1 cellular context compared by ENCODE assay signal in genomic region chr1:156901966-156902922, GRCh38.
TF ChIP-seq lines count a peak whose summit lies in the region.

No MANE protein-coding gene starts in this region.

TF ChIP-seq in IMR-90, 13 proteins besides CTCF, POLR2A, EP300 and RAD21:
- no peak for TF ChIP-seq MXI1 (IDR thresholded peaks at IDR 0.05; ENCODE audit: borderline replicate concordance, low read depth, low read length)
- no peak for TF ChIP-seq RCOR1 (IDR thresholded peaks at IDR 0.05; ENCODE audit: insufficient replicate concordance, low read length)
- TF ChIP-seq MAFK (IDR thresholded peaks at IDR 0.05; ENCODE audit: low read depth, low read length) = no peak
- TF ChIP-seq, protein P1, sequence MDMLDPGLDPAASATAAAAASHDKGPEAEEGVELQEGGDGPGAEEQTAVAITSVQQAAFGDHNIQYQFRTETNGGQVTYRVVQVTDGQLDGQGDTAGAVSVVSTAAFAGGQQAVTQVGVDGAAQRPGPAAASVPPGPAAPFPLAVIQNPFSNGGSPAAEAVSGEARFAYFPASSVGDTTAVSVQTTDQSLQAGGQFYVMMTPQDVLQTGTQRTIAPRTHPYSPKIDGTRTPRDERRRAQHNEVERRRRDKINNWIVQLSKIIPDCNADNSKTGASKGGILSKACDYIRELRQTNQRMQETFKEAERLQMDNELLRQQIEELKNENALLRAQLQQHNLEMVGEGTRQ (IDR thresholded peaks at IDR 0.05; ENCODE audit: low read depth, low read length) = no peak
- TF ChIP-seq CEBPB (IDR thresholded peaks at IDR 0.05; ENCODE audit: low read depth, low read length) = no peak
- no peak for TF ChIP-seq RFX5 (IDR thresholded peaks at IDR 0.05; ENCODE audit: low read depth, low read length)
- TF ChIP-seq, protein P2, sequence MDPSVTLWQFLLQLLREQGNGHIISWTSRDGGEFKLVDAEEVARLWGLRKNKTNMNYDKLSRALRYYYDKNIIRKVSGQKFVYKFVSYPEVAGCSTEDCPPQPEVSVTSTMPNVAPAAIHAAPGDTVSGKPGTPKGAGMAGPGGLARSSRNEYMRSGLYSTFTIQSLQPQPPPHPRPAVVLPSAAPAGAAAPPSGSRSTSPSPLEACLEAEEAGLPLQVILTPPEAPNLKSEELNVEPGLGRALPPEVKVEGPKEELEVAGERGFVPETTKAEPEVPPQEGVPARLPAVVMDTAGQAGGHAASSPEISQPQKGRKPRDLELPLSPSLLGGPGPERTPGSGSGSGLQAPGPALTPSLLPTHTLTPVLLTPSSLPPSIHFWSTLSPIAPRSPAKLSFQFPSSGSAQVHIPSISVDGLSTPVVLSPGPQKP (IDR thresholded peaks at IDR 0.05; ENCODE audit: borderline replicate concordance, low read depth, low read length) = no peak
- TF ChIP-seq MAZ (IDR thresholded peaks at IDR 0.05; ENCODE audit: borderline replicate concordance, low read depth, low read length) = no peak
- no peak for TF ChIP-seq FOS (IDR thresholded peaks at IDR 0.05; ENCODE audit: low read depth, low read length)
- no peak for TF ChIP-seq CHD1 (IDR thresholded peaks at IDR 0.05; ENCODE audit: low read depth, low read length)
- no peak for TF ChIP-seq BHLHE40 (IDR thresholded peaks at IDR 0.05; ENCODE audit: low read depth, low read length)
- no peak for TF ChIP-seq NFE2L2 (IDR thresholded peaks at IDR 0.05; ENCODE audit: low read depth, low read length)
- TF ChIP-seq SMC3 (IDR thresholded peaks at IDR 0.05; ENCODE audit: low read depth, low read length) = no peak
